Comparison of ENCODE assay signal across 13 cellular contexts in genomic region chr6:56528412-56528841, GRCh38.
DNase-seq lines count a peak whose midpoint lies in the region; ATAC-seq and TF ChIP-seq lines count a peak whose summit lies in the region.
"Had no signal": no experiment of that assay in that cellular context is flagged by ENCODE, and none has a peak within 500 bp of the region (broad histone marks: within the 10 kb centered on the region; RNA-seq: fewer than 3 reads in every experiment).

No MANE protein-coding gene starts in this region.

- TF ChIP-seq CTCF in RWPE2 (IDR thresholded peaks at IDR 0.05; ENCODE audit: poor library complexity, severe bottlenecking): no peak
- TF ChIP-seq CTCF in gastrocnemius medialis (IDR thresholded peaks at IDR 0.05 in 4 of 5, conservative IDR thresholded peaks at IDR 0.05 in 1 of 5): no peak
- no peak for TF ChIP-seq CTCF in BE2C (IDR thresholded peaks at IDR 0.05; ENCODE audit: low read depth, low read length)

- H3K27ac ChIP-seq in RWPE2 (ENCODE audit: poor library complexity, severe bottlenecking) (peak overlapping the region; percentile 16), gastrocnemius medialis (peak overlapping the region; percentile 5 to 65 (median 34))
- H3K27ac ChIP-seq: spleen had no signal

- intact Hi-C loops in gastrocnemius medialis (cut with DNase I; ENCODE audit: low total_unique reads): no loop called here

- H3K9me3 ChIP-seq in RWPE2 (ENCODE audit: severe bottlenecking) (no peaks in the 10 kb centered on the region), gastrocnemius medialis (no peaks in the 10 kb centered on the region), BE2C (no peaks in the 10 kb centered on the region)
- H3K9me3 ChIP-seq: heart left ventricle, spleen had no signal

- H3K36me3 ChIP-seq in RWPE2 (ENCODE audit: low read depth) (peaks cover 79% of the 10 kb centered on the region), gastrocnemius medialis (peaks cover 3 to 45% of the 10 kb centered on the region in 2 donors), BE2C (peaks cover 40% of the 10 kb centered on the region)

- no peak for TF ChIP-seq POLR2A in gastrocnemius medialis (IDR thresholded peaks at IDR 0.05)

- DNase-seq in ELR (ENCODE audit: low read depth) (peak; percentile 99), RWPE2 (ENCODE audit: low spot score) (no peak), fibroblast of peridontal ligament (ENCODE audit: extremely low read depth) (peak; percentile 97), gastrocnemius medialis (no peak), DMS 273 treated with DMSO at 0.1 percent for 48 hours (lab: John Stamatoyannopoulos, UW) (no peak), BE2C (no peak), ACHN (no peak)
- DNase-seq: activated T-cell treated with anti-CD3 and anti-CD28 coated beads, Interleukin-2, amount 50 U/mL, for 48 hours; caudate nucleus; COR-L47; heart left ventricle; spleen had no signal

- H3K4me1 ChIP-seq in RWPE2 (ENCODE audit: insufficient read depth, poor library complexity, severe bottlenecking) (no peaks in the 10 kb centered on the region), gastrocnemius medialis (peaks cover 13 to 22% of the 10 kb centered on the region in 2 donors), BE2C (no peaks in the 10 kb centered on the region)
- H3K4me1 ChIP-seq: spleen had no signal

- in situ Hi-C loops in gastrocnemius medialis (cut with MboI; ENCODE audit: low sequenced_read_pairs in 4 of 4): no loop called here
- in situ Hi-C loops in ACHN (cut with HindIII; ENCODE audit: low pct_ligation_motif_present, low pct_unique_long_range_greater_than_20kb, low sequenced_read_pairs): no loop called here

- H3K27me3 ChIP-seq in RWPE2 (ENCODE audit: insufficient read depth, poor library complexity, severe bottlenecking) (no peaks in the 10 kb centered on the region), gastrocnemius medialis (no peaks in the 10 kb centered on the region), BE2C (no peaks in the 10 kb centered on the region)
- H3K27me3 ChIP-seq: heart left ventricle, spleen had no signal

- ATAC-seq in RWPE2 (ENCODE audit: low read depth) (peak; percentile 65), gastrocnemius medialis (peak; percentile 55 to 59), GM18873 (IDR thresholded peaks at IDR 0.05; ENCODE audit: low FRiP score, unreplicated experiment) (no peak)

- H3K4me3 ChIP-seq in RWPE2 (ENCODE audit: severe bottlenecking): no peak overlapping the region
- no peak overlapping the region for H3K4me3 ChIP-seq in gastrocnemius medialis
- no peak overlapping the region for H3K4me3 ChIP-seq in BE2C (ENCODE audit: low read depth, low read length)
- H3K4me3 ChIP-seq: heart left ventricle, spleen had no signal

Comparison
In these comparisons a context has a peak if more than half of its experiments do, and no peak if none do; other contexts are left out.
1. DNase-seq: peak in ELR (single experiment) and fibroblast of peridontal ligament (single experiment); none in RWPE2 (single experiment), gastrocnemius medialis (0 of 2), DMS 273 treated with DMSO at 0.1 percent for 48 hours (single experiment), BE2C (single experiment) and ACHN (single experiment).